22 cellular contexts compared by ENCODE assay signal in the genomic region with DNA sequence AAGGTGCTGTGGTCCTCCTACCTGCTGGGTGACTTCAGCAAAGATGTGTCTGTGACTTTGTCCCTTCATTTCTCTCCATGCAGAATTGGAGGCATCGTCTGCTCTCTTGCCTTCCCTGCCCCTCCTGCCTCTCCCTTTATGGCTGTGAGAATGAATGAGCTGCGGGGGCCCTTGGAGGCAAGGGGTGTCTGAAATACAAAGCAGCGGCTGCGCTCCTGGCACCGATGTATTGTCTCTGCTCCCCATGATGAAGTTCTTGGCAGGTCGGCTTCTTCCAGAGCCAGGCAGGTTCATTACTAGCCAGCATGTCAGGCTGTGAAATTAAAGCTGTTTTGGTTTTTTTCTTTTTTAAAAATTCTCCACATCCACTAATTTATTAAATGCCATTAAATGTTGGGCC.
"Had no signal": no experiment of that assay in that cellular context is flagged by ENCODE, and none has a peak within 500 bp of the region (broad histone marks: within the 10 kb centered on the region; RNA-seq: fewer than 3 reads in every experiment).

No MANE protein-coding gene starts in this region.

- ATAC-seq: activated naive CD4-positive, alpha-beta T cell treated with anti-CD3 and anti-CD28 coated beads, Interleukin-2, amount 50 U/mL, for 72 hours; activated T-cell treated with anti-CD3 and anti-CD28 coated beads, Interleukin-2, amount 50 U/mL, for 72 hours; foreskin keratinocyte; left lung; naive thymus-derived CD8-positive, alpha-beta T cell; psoas muscle had no signal

- H3K4me3 Mint-ChIP-seq: activated T-cell treated with anti-CD3 and anti-CD28 coated beads, Interleukin-2, amount 50 U/mL, for 72 hours; naive thymus-derived CD8-positive, alpha-beta T cell; neural crest cell; T-helper 1 cell treated with Interleukin-12 subunit alpha and Interleukin-12 subunit beta and Interleukin-4 antibody, amounts not matched to agents 30 μg/mL and 1 μg/mL, for 36 hours had no signal

- H2AFZ ChIP-seq: parathyroid adenoma had no signal

- H3K9me3 ChIP-seq: esophagus muscularis mucosa, left lung, psoas muscle, spleen, suprapubic skin, tibial nerve had no signal

- H3K9me3 Mint-ChIP-seq: activated naive CD4-positive, alpha-beta T cell treated with anti-CD3 and anti-CD28 coated beads, Interleukin-2, amount 50 U/mL, for 72 hours; activated T-cell treated with anti-CD3 and anti-CD28 coated beads, Interleukin-2, amount 50 U/mL, for 72 hours; naive thymus-derived CD8-positive, alpha-beta T cell; neural crest cell; T-helper 1 cell treated with Interleukin-12 subunit alpha and Interleukin-12 subunit beta and Interleukin-4 antibody, amounts not matched to agents 30 μg/mL and 1 μg/mL, for 36 hours had no signal

- H3K4me1 ChIP-seq: foreskin keratinocyte, parathyroid adenoma had no signal

- H3K36me3 Mint-ChIP-seq: activated naive CD4-positive, alpha-beta T cell treated with anti-CD3 and anti-CD28 coated beads, Interleukin-2, amount 50 U/mL, for 72 hours; naive thymus-derived CD8-positive, alpha-beta T cell had no signal

- H3K27ac Mint-ChIP-seq: activated naive CD4-positive, alpha-beta T cell treated with anti-CD3 and anti-CD28 coated beads, Interleukin-2, amount 50 U/mL, for 72 hours; activated T-cell treated with anti-CD3 and anti-CD28 coated beads, Interleukin-2, amount 50 U/mL, for 72 hours; T-helper 1 cell treated with Interleukin-12 subunit alpha and Interleukin-12 subunit beta and Interleukin-4 antibody, amounts not matched to agents 30 μg/mL and 1 μg/mL, for 36 hours had no signal

- H3K79me2 ChIP-seq: parathyroid adenoma had no signal

- H3K36me3 ChIP-seq: left lung, spleen, suprapubic skin, tibial nerve had no signal

- H3K4me3 ChIP-seq: esophagus muscularis mucosa, left lung, psoas muscle, spleen, suprapubic skin, tibial nerve had no signal

- H3K27me3 ChIP-seq: esophagus muscularis mucosa, foreskin keratinocyte, left lung, suprapubic skin, tibial nerve had no signal

- H3K27ac ChIP-seq: esophagus muscularis mucosa, foreskin keratinocyte, left lung, parathyroid adenoma, psoas muscle, spleen, suprapubic skin, tibial nerve, VCaP had no signal

- H3K9ac ChIP-seq: parathyroid adenoma had no signal

- DNase-seq: activated CD4-positive, alpha-beta T cell treated with anti-CD3 and anti-CD28 coated beads for 4 hours; activated CD4-positive, alpha-beta T cell treated with anti-CD3 and anti-CD28 coated beads, Interleukin-2, amount 50 U/mL, for 4 hours; activated naive CD4-positive, alpha-beta T cell; activated T-cell treated with anti-CD3 and anti-CD28 coated beads for 4 hours; activated T-cell treated with anti-CD3 and anti-CD28 coated beads, Interleukin-2, amount 50 U/mL, for 72 hours; foreskin keratinocyte; naive thymus-derived CD8-positive, alpha-beta T cell; occipital lobe; psoas muscle; spleen; stimulated activated naive CD4-positive, alpha-beta T cell; SW 1271; T-helper 9 cell had no signal
